In the genomic region with DNA sequence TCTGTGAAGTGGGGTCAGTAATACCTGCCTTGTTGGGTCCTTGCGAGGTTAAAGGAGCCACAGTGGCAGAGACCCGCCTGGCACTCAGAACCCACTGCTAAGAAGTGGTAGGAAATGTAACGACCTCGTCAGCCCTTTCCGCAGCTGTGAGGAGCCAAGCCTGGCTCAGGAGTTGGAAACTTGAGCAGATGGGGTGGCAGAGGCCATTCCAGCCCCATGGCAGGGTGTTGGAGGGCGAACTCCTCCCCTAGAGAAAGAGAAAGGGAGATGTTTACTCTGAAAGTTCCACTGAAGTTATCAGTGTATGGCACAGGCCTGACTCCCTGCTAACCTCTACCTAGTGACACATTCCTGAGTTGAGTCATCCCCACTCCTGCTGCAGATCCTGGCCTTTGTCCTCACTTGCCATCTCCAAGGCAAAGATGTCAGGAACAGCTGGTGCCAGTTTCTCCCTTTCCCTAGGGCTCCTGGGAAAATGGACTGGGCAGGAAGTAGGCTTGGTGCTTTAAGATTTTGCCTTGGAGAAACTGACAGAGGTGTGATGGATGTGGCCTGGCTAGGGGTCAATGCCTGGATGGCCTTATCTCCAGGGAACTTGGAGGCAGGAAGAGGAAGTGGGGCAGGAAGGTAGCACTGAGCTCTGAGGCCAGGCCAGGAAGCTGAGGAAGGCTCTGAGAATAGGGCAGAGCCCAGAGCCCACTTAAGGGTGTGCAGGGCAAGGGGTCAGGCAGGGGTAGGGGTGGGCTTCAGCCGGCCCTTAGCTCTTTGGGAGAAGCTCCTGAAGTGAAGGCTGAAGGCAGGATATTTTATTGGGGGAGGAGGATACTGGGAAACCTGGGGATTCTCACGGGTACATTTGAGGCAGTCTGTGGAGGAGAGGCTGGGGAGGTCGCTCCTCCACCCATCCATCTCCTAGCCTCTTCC, we compare ENCODE assay signal across 8 cellular contexts. TPM values are rescaled to one million over a fixed set of nuclear protein-coding genes. Genes with fewer than 3 reads are reported as not detected.
A peak's percentile ranks its signal among the peaks of the same experiment; 100 is the strongest.
DNase-seq lines count a peak whose midpoint lies in the region; ATAC-seq and TF ChIP-seq lines count a peak whose summit lies in the region.

No MANE protein-coding gene starts in this region.

- 26 to 32% (median 29%) methylated on average over 9 of the region's 9 CpGs for WGBS in ovary, 3 donors

- H3K27ac ChIP-seq in ovary: peak overlapping the region; percentile 38 to 46

- TF ChIP-seq POLR2A in ovary (IDR thresholded peaks at IDR 0.05): no peak

- ATAC-seq in GM18858 (IDR thresholded peaks at IDR 0.05; ENCODE audit: unreplicated experiment) (peak; percentile 40), HG03442 (IDR thresholded peaks at IDR 0.05; ENCODE audit: unreplicated experiment) (peak; percentile 40), HG03025 (IDR thresholded peaks at IDR 0.05; ENCODE audit: low FRiP score, unreplicated experiment) (no peak)

- H3K27me3 ChIP-seq in ovary: no peaks in the 10 kb centered on the region

- DNase-seq in A172 (ENCODE audit: low spot score) (peak; percentile 97), fibroblast of villous mesenchyme (ENCODE audit: low read depth) (peak; percentile 55), ovary (no peak), germinal center (ENCODE audit: low spot score) (no peak)
- peak; percentile 48 for DNase-seq in activated T-cell treated with anti-CD3 and anti-CD28 coated beads, Interleukin-2, amount 50 U/mL, for 1 hour

- H3K4me3 ChIP-seq in fibroblast of villous mesenchyme (ENCODE audit: low read depth, low read length) (peak overlapping the region; percentile 64), ovary (peak overlapping the region; percentile 61)

- intact Hi-C loops in ovary (cut with DNase I): no loop called here

- no peak for TF ChIP-seq EP300 in ovary (IDR thresholded peaks at IDR 0.05)

- H3K4me1 ChIP-seq in ovary (ENCODE audit: insufficient read depth): peaks cover 12% of the 10 kb centered on the region

- TF ChIP-seq CTCF in fibroblast of villous mesenchyme (IDR thresholded peaks at IDR 0.05; ENCODE audit: insufficient read depth, low read depth, low read length) (no peak), ovary (IDR thresholded peaks at IDR 0.05) (no peak)

- no peaks in the 10 kb centered on the region for H3K36me3 ChIP-seq in ovary

- H3K9me3 ChIP-seq in ovary: no peaks in the 10 kb centered on the region

RNA-seq across cellular contexts. Expression of a gene that starts 0.9 kb away (rescaled TPM):
- total RNA-seq in A172 (2014; rRNA removed; shearing (Covaris generic)): 36.2 and 51.0 TPM in 2 replicates
- total RNA-seq in fibroblast of villous mesenchyme (18.1 and 22.9 TPM in 2 replicates), ovary (10 to 100 TPM; 25.6 to 59.1 (median 48.5) TPM)
- 10 to 100 TPM; 35.7 to 99.5 TPM for polyA plus RNA-seq in ovary

RNA-seq across cellular contexts. Expression of a gene that starts 7.7 kb away (rescaled TPM):
- 1.3 and 1.5 TPM in 2 replicates for total RNA-seq in A172 (2014; rRNA removed; shearing (Covaris generic))
- total RNA-seq in fibroblast of villous mesenchyme (2.2 and 3.5 TPM in 2 replicates), ovary (10 to 100 TPM in 5 of 7 donors, 1 to 10 TPM in 2; 5.9 to 58.4 (median 14.0) TPM)
- polyA plus RNA-seq in ovary: 10 to 100 TPM; 25.5 to 54.3 TPM

RNA-seq across cellular contexts. Expression of a gene that starts 10.4 kb away (rescaled TPM):
- 262 and 285 TPM in 2 replicates for total RNA-seq in A172 (2014; rRNA removed; shearing (Covaris generic))
- total RNA-seq in fibroblast of villous mesenchyme (130 and 221 TPM in 2 replicates), ovary (100 to 1,000 TPM in 1 of 7 donors, 10 to 100 TPM in 6; 61.1 to 108 (median 93.3) TPM)
- 100 to 1,000 TPM; 123 to 148 TPM for polyA plus RNA-seq in ovary

RNA-seq across cellular contexts. Expression of a gene that starts 17.4 kb away (rescaled TPM):
- 9.8 and 11.7 TPM in 2 replicates for total RNA-seq in A172 (2014; rRNA removed; shearing (Covaris generic))
- total RNA-seq in fibroblast of villous mesenchyme: 8.6 and 10.6 TPM in 2 replicates
- total RNA-seq in ovary: 10 to 100 TPM; 12.5 to 27.1 (median 18.6) TPM
- 10 to 100 TPM in 1 of 2 donors, 1 to 10 TPM in 1; 7.0 to 17.8 TPM for polyA plus RNA-seq in ovary

RNA-seq across cellular contexts. Expression of a gene that starts 23.8 kb away (rescaled TPM):
- total RNA-seq in A172 (2014; rRNA removed; shearing (Covaris generic)): 28.1 and 31.5 TPM in 2 replicates
- 35.8 and 51.4 TPM in 2 replicates for total RNA-seq in fibroblast of villous mesenchyme
- total RNA-seq in ovary: 10 to 100 TPM; 23.8 to 35.5 (median 33.9) TPM
- 10 to 100 TPM; 14.2 to 33.3 TPM for polyA plus RNA-seq in ovary

Comparison
In these comparisons a context has a peak if more than half of its experiments do, and no peak if none do; other contexts are left out.
1. DNase-seq: peak in A172 (single experiment), activated T-cell treated with anti-CD3 and anti-CD28 coated beads, Interleukin-2, amount 50 U/mL, for 1 hour (single experiment) and fibroblast of villous mesenchyme (single experiment); none in ovary (0 of 5) and germinal center (single experiment).